Comparison of ENCODE assay signal across 8 cellular contexts in genomic region chr14:39266871-39267591, GRCh38. TPM values are rescaled to one million over a fixed set of nuclear protein-coding genes. Genes with fewer than 3 reads are reported as not detected.
A peak's percentile ranks its signal among the peaks of the same experiment; 100 is the strongest.
DNase-seq lines count a peak whose midpoint lies in the region; ATAC-seq and TF ChIP-seq lines count a peak whose summit lies in the region.

No MANE protein-coding gene starts in this region.

- H3K27me3 ChIP-seq in NT2/D1 (ENCODE audit: insufficient read depth, insufficient read length) = no peaks in the 10 kb centered on the region

- peaks cover 12% of the 10 kb centered on the region for H3K27me3 Mint-ChIP-seq in endothelial cell (ENCODE audit: unreplicated experiment)

- H3K4me1 Mint-ChIP-seq in endothelial cell (ENCODE audit: unreplicated experiment) = peaks cover 20% of the 10 kb centered on the region

- no peaks in the 10 kb centered on the region for H3K9me3 Mint-ChIP-seq in endothelial cell (ENCODE audit: unreplicated experiment)

- peak; percentile 52 for DNase-seq in COR-L47 (lab: John Stamatoyannopoulos, UW)
- DNase-seq in NT2/D1 (ENCODE audit: low read depth, low spot score) = peak; percentile 58
- DNase-seq in activated CD8-positive, alpha-beta memory T cell treated with anti-CD3 and anti-CD28 coated beads, Interleukin-2, amount 50 U/mL, for 24 hours (ENCODE audit: extremely low read depth) = peak; percentile 51
- peak; percentile 77 for DNase-seq in endothelial cell (ENCODE audit: low spot score)
- DNase-seq in midbrain (lab: John Stamatoyannopoulos, UW) = peak; percentile 85
- peak; percentile 56 to 60 for DNase-seq in stimulated activated CD8-positive, alpha-beta memory T cell treated with anti-CD3 and anti-CD28 coated beads, Interleukin-2, amount 100 ng/mL, for 1 hour (ENCODE audit: low read depth in 2 of 2)

- peak overlapping the region; percentile 92 for H3K4me3 Mint-ChIP-seq in endothelial cell (ENCODE audit: unreplicated experiment)

- peaks cover 10% of the 10 kb centered on the region for H3K9me3 ChIP-seq in NT2/D1 (ENCODE audit: insufficient read depth, low read length)

- H3K4me3 ChIP-seq in NT2/D1 (ENCODE audit: insufficient read length, low read depth) = peak overlapping the region; percentile 64

- H3K36me3 ChIP-seq in NT2/D1 (ENCODE audit: insufficient read depth, insufficient read length, low read length) = no peaks in the 10 kb centered on the region

- peak overlapping the region; percentile 87 for H3K9ac ChIP-seq in NT2/D1 (ENCODE audit: insufficient read length, low read depth)

- peak; percentile 86 for ATAC-seq in GM19455 (IDR thresholded peaks at IDR 0.05; ENCODE audit: unreplicated experiment)
- ATAC-seq in HG03575 (IDR thresholded peaks at IDR 0.05; ENCODE audit: extremely low read depth, insufficient number of reproducible peaks, low FRiP score, unreplicated experiment) = peak; percentile 49

- TF ChIP-seq CTCF in endothelial cell (IDR thresholded peaks at IDR 0.05; ENCODE audit: unreplicated experiment) = no peak

- no peaks in the 10 kb centered on the region for H3K4me1 ChIP-seq in NT2/D1 (ENCODE audit: insufficient read depth, insufficient read length)

- peak overlapping the region; percentile 96 for H3K27ac Mint-ChIP-seq in endothelial cell (ENCODE audit: unreplicated experiment)

- peaks cover 4% of the 10 kb centered on the region for H3K36me3 Mint-ChIP-seq in endothelial cell (ENCODE audit: low read depth, unreplicated experiment)

RNA-seq across cellular contexts. Expression of gene MIA2, which starts 33.3 kb away (rescaled TPM):
- 19.8 TPM for total RNA-seq in endothelial cell (ENCODE audit: unreplicated experiment)

Comparison
In these comparisons a context has a peak if more than half of its experiments do, and no peak if none do; other contexts are left out.
1. Peak in every context shown above with its lines: DNase-seq, ATAC-seq and H3K4me3 ChIP-seq.